Comparison of ENCODE assay signal across 8 cellular contexts in genomic region chr3:8663177-8664061, GRCh38. TPM values are rescaled to one million over a fixed set of nuclear protein-coding genes. Genes with fewer than 3 reads are reported as not detected.
A peak's percentile ranks its signal among the peaks of the same experiment; 100 is the strongest.
DNase-seq lines count a peak whose midpoint lies in the region; ATAC-seq, FAIRE-seq and TF ChIP-seq lines count a peak whose summit lies in the region.

No MANE protein-coding gene starts in this region.

- H3K27ac ChIP-seq in left ventricle myocardium inferior (replicated peaks): no peak overlapping the region
- H3K27ac ChIP-seq in small intestine (ENCODE audit: low read depth in 1 of 2, low read length in 1 of 2): no peak overlapping the region

- H3K9me3 ChIP-seq in left ventricle myocardium inferior (replicated peaks): no peaks in the 10 kb centered on the region
- H3K9me3 ChIP-seq in small intestine (ENCODE audit: control insufficient read depth, low read depth): no peaks in the 10 kb centered on the region

- DNase-seq in activated T-cell treated with anti-CD3 and anti-CD28 coated beads for 4 hours (peak; percentile 14), HFF-Myc (ENCODE audit: extremely low read depth, low read depth) (peak; percentile 71), NCI-H345 treated with DMSO at 0.1 percent for 48 hours (lab: John Stamatoyannopoulos, UW; ENCODE audit: unreplicated experiment) (peak; percentile 18), activated T-cell treated with anti-CD3 and anti-CD28 coated beads for 48 hours (ENCODE audit: low read depth) (peak; percentile 26), left ventricle myocardium inferior (peak; percentile 29), small intestine (peak; percentile 85)
- DNase-seq in activated T-cell treated with anti-CD3 and anti-CD28 coated beads, Interleukin-2, amount 50 U/mL, for 1 hour: no peak

- H3K36me3 ChIP-seq in left ventricle myocardium inferior (no peaks in the 10 kb centered on the region), small intestine (ENCODE audit: control insufficient read depth in 2 of 2, insufficient read depth in 2 of 2, low read length in 2 of 2) (no peaks in the 10 kb centered on the region)

- H3K4me1 ChIP-seq in left ventricle myocardium inferior (peaks cover 39% of the 10 kb centered on the region), small intestine (ENCODE audit: control insufficient read depth in 2 of 2, insufficient read depth in 1 of 2, low read depth in 1 of 2, low read length in 1 of 2) (peaks cover 0 to 9% of the 10 kb centered on the region in 2 donors)

- WGBS in small intestine, 3 donors: 45 to 63% (median 54%) methylated on average over 12 of the region's 12 CpGs

- ATAC-seq in HG02588 (IDR thresholded peaks at IDR 0.05; ENCODE audit: unreplicated experiment): no peak

- FAIRE-seq in small intestine (lab: Jason Lieb, UNC): no peak

- H3K27me3 ChIP-seq in left ventricle myocardium inferior (ENCODE audit: low read depth) (no peaks in the 10 kb centered on the region), small intestine (ENCODE audit: control insufficient read depth in 2 of 2, insufficient read depth in 2 of 2, low read length in 2 of 2) (no peaks in the 10 kb centered on the region)

- intact Hi-C loops in left ventricle myocardium inferior (cut with micrococcal nuclease): no loop called here

- H3K4me3 ChIP-seq in HFF-Myc (replicated peaks; ENCODE audit: low read depth, low read length) (no peak overlapping the region), left ventricle myocardium inferior (no peak overlapping the region), small intestine (ENCODE audit: low read depth in 1 of 2, low read length in 2 of 2) (no peak overlapping the region)

- TF ChIP-seq CTCF in HFF-Myc (IDR thresholded peaks at IDR 0.05; ENCODE audit: low read depth, low read length, missing control alignments): peak; percentile 61
- TF ChIP-seq CTCF in left ventricle myocardium inferior (IDR thresholded peaks at IDR 0.05; ENCODE audit: borderline replicate concordance): peak; percentile 74

RNA-seq across cellular contexts. Expression of gene SSUH2, which starts 18.8 kb away (rescaled TPM):
- total RNA-seq in left ventricle myocardium inferior: 1.1 TPM
- polyA plus RNA-seq in small intestine: 100 to 1,000 TPM in 2 of 3 donors, 10 to 100 TPM in 1; 15.8 to 308 (median 196) TPM
